Comparison of ENCODE assay signal across 8 cellular contexts in the genomic region with DNA sequence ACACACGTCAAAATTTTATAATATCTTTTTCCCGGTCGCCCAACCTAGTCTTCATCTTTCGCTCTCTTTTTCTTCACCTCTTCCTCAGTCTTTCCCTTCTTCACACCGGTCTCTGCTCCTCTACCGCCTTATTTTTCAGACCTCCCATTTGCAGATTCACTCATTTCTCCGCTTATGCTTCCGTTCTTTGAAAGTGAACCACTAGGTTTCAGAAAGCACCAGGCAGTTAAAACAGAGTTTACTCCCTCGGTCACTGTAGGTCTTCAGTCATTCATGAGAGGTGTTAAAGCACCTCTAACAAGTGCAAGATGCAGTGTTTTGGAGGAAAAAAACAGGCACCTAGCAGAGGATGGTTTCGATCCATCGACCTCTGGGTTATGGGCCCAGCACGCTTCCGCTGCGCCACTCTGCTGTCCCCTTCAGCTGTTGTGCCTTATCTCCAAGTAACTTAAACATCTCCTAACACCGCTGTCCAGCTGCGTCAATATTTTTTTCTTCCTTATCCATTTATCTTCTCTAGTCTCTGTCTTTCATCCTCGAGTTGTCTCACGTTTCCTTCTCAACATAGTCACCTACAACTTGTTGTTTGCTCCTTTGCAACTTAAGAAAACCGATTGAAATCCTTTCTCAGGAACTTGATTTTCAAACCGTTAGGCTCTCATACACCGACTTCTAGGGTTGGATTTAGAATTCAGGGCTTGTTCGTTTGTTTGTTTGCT.
DNase-seq lines count a peak whose midpoint lies in the region; ATAC-seq and TF ChIP-seq lines count a peak whose summit lies in the region.

No MANE protein-coding gene starts in this region.

- no peak for TF ChIP-seq POLR2A in prostate gland (IDR thresholded peaks at IDR 0.05)

- no peak overlapping the region for H3K27ac ChIP-seq in prostate gland

- 3% methylated on average over 22 of the region's 22 CpGs for WGBS in prostate gland

- ATAC-seq in GM21515 (IDR thresholded peaks at IDR 0.05; ENCODE audit: unreplicated experiment) (peak; percentile 84), HG03575 (IDR thresholded peaks at IDR 0.05; ENCODE audit: extremely low read depth, insufficient number of reproducible peaks, low FRiP score, unreplicated experiment) (peak; percentile 70)

- no peak for TF ChIP-seq CTCF in prostate gland (IDR thresholded peaks at IDR 0.05)

- DNase-seq in NCI-H524 (lab: John Stamatoyannopoulos, UW) (peak; percentile 50 to 70), NCI-H524 treated with DMSO at 0.1 percent for 48 hours (lab: John Stamatoyannopoulos, UW) (no peak), RPMI7951 (ENCODE audit: low read depth) (peak; percentile 69), dermis blood vessel endothelial cell (peak; percentile 43), pons (ENCODE audit: low spot score) (peak; percentile 46), prostate gland (ENCODE audit: low spot score) (no peak)

- H3K36me3 ChIP-seq in prostate gland = no peaks in the 10 kb centered on the region

- H3K27me3 ChIP-seq in prostate gland (replicated peaks; ENCODE audit: insufficient read depth) = peaks cover 14% of the 10 kb centered on the region

- H3K4me1 ChIP-seq in prostate gland (replicated peaks) = no peaks in the 10 kb centered on the region

- no peak overlapping the region for H3K4me3 ChIP-seq in prostate gland

- no peaks in the 10 kb centered on the region for H3K9me3 ChIP-seq in prostate gland

- intact Hi-C loops in prostate gland (cut with DNase I) = no loop called here

Comparison
In these comparisons a context has a peak if more than half of its experiments do, and no peak if none do; other contexts are left out.
1. DNase-seq: peak in NCI-H524 (2 of 2), RPMI7951 (single experiment), dermis blood vessel endothelial cell (single experiment) and pons (single experiment); none in NCI-H524 treated with DMSO at 0.1 percent for 48 hours (single experiment) and prostate gland (single experiment).